Comparison of ENCODE assay signal across 1 cellular context in the genomic region with DNA sequence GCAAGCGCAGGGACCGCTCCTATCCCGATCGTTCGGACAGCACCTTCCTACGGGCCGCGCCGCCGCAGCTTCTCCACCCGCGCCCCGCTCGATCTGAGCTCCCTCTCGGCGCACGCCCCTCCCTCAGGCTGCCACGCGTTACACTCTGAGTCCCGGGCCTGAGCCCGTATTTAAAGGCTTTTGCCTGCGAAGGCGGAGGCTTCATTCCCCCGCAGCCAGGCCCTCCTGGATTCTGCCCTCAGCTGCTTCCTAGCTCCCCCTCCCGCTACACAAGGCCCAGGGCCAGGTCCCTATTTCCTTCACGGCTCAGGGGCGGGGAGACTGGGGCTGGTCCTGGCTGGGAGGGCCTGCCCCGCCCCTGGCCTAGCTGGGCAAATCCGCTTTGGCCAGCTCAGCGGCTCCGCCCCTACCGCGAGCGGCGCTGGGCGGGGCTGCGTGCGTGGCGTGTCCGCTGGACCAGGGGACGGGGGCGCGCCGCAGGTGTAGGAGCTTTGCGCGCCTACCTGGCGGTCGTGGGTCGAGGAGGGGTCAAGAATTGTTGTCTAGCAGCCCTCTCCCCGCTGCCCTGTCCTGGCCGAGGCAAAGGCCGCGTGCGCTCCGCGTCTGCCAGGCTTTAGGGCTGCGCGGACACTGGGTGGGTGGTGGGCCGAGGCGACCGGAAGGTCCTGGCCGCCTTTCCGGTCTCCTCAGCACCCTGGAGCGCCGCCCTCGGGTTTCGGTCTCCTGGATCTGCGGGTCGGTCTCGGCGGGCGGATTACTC.
TF ChIP-seq lines count a peak whose summit lies in the region.

Gene UGDH, minus strand, starts transcription at position 144 of the 760 bp plus-strand sequence. CDS start 5,927 bp downstream, outside the sequence.

TF ChIP-seq in GM12878, 131 proteins besides CTCF, POLR2A, EP300 and RAD21 (continued from another document and continues in another):
- TF ChIP-seq, protein P1, sequence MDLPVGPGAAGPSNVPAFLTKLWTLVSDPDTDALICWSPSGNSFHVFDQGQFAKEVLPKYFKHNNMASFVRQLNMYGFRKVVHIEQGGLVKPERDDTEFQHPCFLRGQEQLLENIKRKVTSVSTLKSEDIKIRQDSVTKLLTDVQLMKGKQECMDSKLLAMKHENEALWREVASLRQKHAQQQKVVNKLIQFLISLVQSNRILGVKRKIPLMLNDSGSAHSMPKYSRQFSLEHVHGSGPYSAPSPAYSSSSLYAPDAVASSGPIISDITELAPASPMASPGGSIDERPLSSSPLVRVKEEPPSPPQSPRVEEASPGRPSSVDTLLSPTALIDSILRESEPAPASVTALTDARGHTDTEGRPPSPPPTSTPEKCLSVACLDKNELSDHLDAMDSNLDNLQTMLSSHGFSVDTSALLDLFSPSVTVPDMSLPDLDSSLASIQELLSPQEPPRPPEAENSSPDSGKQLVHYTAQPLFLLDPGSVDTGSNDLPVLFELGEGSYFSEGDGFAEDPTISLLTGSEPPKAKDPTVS (IDR thresholded peaks at IDR 0.05; ENCODE audit: low read depth, low read length): no peak
- TF ChIP-seq SMC3 (IDR thresholded peaks at IDR 0.05; ENCODE audit: borderline replicate concordance, low read length): 0 out of 2 replicates have a peak, but pooled peaks have one; percentile 3
- peak; percentile 33 for TF ChIP-seq MAX (IDR thresholded peaks at IDR 0.05; ENCODE audit: low read depth, low read length)
- peak; percentile 81 for TF ChIP-seq SP1 (IDR thresholded peaks at IDR 0.05; ENCODE audit: low read depth, low read length)
- no peak for TF ChIP-seq MEF2A (IDR thresholded peaks at IDR 0.05; ENCODE audit: insufficient read depth, low read depth, low read length)
- TF ChIP-seq, protein P2, sequence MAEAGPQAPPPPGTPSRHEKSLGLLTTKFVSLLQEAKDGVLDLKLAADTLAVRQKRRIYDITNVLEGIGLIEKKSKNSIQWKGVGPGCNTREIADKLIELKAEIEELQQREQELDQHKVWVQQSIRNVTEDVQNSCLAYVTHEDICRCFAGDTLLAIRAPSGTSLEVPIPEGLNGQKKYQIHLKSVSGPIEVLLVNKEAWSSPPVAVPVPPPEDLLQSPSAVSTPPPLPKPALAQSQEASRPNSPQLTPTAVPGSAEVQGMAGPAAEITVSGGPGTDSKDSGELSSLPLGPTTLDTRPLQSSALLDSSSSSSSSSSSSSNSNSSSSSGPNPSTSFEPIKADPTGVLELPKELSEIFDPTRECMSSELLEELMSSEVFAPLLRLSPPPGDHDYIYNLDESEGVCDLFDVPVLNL (IDR thresholded peaks at IDR 0.05; ENCODE audit: low read depth, low read length): no peak
- TF ChIP-seq EED (IDR thresholded peaks at IDR 0.05; ENCODE audit: low read depth): no peak
- no peak for TF ChIP-seq ATF7 (IDR thresholded peaks at IDR 0.05; ENCODE audit: low read depth)
- TF ChIP-seq MLLT1 (IDR thresholded peaks at IDR 0.05): 0 out of 2 replicates have a peak, but pooled peaks have one; percentile 16
- no peak; the same call in none of the 2 replicates for TF ChIP-seq SMARCA5 (IDR thresholded peaks at IDR 0.05)
- no peak for TF ChIP-seq MTA2 (IDR thresholded peaks at IDR 0.05; ENCODE audit: low read depth)
- TF ChIP-seq MXI1 (IDR thresholded peaks at IDR 0.05; ENCODE audit: low read depth, low read length): peak; percentile 70
- TF ChIP-seq CREM (IDR thresholded peaks at IDR 0.05; ENCODE audit: low read depth): peak; percentile 50
- TF ChIP-seq GABPA (IDR thresholded peaks at IDR 0.05; ENCODE audit: low read depth): peak; percentile 87
- TF ChIP-seq, protein P3, sequence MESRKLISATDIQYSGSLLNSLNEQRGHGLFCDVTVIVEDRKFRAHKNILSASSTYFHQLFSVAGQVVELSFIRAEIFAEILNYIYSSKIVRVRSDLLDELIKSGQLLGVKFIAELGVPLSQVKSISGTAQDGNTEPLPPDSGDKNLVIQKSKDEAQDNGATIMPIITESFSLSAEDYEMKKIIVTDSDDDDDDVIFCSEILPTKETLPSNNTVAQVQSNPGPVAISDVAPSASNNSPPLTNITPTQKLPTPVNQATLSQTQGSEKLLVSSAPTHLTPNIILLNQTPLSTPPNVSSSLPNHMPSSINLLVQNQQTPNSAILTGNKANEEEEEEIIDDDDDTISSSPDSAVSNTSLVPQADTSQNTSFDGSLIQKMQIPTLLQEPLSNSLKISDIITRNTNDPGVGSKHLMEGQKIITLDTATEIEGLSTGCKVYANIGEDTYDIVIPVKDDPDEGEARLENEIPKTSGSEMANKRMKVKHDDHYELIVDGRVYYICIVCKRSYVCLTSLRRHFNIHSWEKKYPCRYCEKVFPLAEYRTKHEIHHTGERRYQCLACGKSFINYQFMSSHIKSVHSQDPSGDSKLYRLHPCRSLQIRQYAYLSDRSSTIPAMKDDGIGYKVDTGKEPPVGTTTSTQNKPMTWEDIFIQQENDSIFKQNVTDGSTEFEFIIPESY (IDR thresholded peaks at IDR 0.05): no peak
- peak; percentile 70 for TF ChIP-seq YY1 (IDR thresholded peaks at IDR 0.05; ENCODE audit: low read depth, low read length)
- TF ChIP-seq EZH2 (IDR thresholded peaks at IDR 0.05; ENCODE audit: borderline replicate concordance, control insufficient read depth, low read depth, low read length): no peak
- no peak for TF ChIP-seq HDAC2 (IDR thresholded peaks at IDR 0.05)
- no peak; the same call in 1 of the 2 replicates for TF ChIP-seq CHD4 (IDR thresholded peaks at IDR 0.05)
- TF ChIP-seq, protein P4, sequence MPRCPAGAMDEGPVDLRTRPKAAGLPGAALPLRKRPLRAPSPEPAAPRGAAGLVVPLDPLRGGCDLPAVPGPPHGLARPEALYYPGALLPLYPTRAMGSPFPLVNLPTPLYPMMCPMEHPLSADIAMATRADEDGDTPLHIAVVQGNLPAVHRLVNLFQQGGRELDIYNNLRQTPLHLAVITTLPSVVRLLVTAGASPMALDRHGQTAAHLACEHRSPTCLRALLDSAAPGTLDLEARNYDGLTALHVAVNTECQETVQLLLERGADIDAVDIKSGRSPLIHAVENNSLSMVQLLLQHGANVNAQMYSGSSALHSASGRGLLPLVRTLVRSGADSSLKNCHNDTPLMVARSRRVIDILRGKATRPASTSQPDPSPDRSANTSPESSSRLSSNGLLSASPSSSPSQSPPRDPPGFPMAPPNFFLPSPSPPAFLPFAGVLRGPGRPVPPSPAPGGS (IDR thresholded peaks at IDR 0.05; ENCODE audit: borderline replicate concordance, insufficient read depth, low read depth, low read length, poor library complexity, severe bottlenecking): no peak
- TF ChIP-seq BRCA1 (IDR thresholded peaks at IDR 0.05; ENCODE audit: low read depth, low read length): no peak
- no peak for TF ChIP-seq WRNIP1 (IDR thresholded peaks at IDR 0.05; ENCODE audit: borderline replicate concordance, low read depth, low read length)
- TF ChIP-seq, protein P5, sequence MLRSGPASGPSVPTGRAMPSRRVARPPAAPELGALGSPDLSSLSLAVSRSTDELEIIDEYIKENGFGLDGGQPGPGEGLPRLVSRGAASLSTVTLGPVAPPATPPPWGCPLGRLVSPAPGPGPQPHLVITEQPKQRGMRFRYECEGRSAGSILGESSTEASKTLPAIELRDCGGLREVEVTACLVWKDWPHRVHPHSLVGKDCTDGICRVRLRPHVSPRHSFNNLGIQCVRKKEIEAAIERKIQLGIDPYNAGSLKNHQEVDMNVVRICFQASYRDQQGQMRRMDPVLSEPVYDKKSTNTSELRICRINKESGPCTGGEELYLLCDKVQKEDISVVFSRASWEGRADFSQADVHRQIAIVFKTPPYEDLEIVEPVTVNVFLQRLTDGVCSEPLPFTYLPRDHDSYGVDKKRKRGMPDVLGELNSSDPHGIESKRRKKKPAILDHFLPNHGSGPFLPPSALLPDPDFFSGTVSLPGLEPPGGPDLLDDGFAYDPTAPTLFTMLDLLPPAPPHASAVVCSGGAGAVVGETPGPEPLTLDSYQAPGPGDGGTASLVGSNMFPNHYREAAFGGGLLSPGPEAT (IDR thresholded peaks at IDR 0.05; ENCODE audit: low read depth): peak; percentile 84
- TF ChIP-seq PRDM15 (CRISPR knock-in tag; IDR thresholded peaks at IDR 0.05): no peak
- TF ChIP-seq MEF2B (IDR thresholded peaks at IDR 0.05; ENCODE audit: partially characterized antibody, poor library complexity, severe bottlenecking): peak; percentile 19
- peak; percentile 17; the same call in 1 of the 2 replicates for TF ChIP-seq RFX5 (IDR thresholded peaks at IDR 0.05; ENCODE audit: low read depth, low read length)
- peak; percentile 18; the same call in 1 of the 2 replicates for TF ChIP-seq CHD2 (IDR thresholded peaks at IDR 0.05; ENCODE audit: borderline replicate concordance, low read depth, low read length)
- TF ChIP-seq NR2F1 (conservative IDR thresholded peaks at IDR 0.05): peak; percentile 92
- no peak for TF ChIP-seq JUNB (IDR thresholded peaks at IDR 0.05)
- no peak; the same call in 1 of the 2 replicates for TF ChIP-seq CBFB (IDR thresholded peaks at IDR 0.05; ENCODE audit: low read depth)
- TF ChIP-seq IRF3 (IDR thresholded peaks at IDR 0.05): peak; percentile 36
- TF ChIP-seq NFIC (IDR thresholded peaks at IDR 0.05; ENCODE audit: low read depth, low read length): no peak
- TF ChIP-seq, protein P6, sequence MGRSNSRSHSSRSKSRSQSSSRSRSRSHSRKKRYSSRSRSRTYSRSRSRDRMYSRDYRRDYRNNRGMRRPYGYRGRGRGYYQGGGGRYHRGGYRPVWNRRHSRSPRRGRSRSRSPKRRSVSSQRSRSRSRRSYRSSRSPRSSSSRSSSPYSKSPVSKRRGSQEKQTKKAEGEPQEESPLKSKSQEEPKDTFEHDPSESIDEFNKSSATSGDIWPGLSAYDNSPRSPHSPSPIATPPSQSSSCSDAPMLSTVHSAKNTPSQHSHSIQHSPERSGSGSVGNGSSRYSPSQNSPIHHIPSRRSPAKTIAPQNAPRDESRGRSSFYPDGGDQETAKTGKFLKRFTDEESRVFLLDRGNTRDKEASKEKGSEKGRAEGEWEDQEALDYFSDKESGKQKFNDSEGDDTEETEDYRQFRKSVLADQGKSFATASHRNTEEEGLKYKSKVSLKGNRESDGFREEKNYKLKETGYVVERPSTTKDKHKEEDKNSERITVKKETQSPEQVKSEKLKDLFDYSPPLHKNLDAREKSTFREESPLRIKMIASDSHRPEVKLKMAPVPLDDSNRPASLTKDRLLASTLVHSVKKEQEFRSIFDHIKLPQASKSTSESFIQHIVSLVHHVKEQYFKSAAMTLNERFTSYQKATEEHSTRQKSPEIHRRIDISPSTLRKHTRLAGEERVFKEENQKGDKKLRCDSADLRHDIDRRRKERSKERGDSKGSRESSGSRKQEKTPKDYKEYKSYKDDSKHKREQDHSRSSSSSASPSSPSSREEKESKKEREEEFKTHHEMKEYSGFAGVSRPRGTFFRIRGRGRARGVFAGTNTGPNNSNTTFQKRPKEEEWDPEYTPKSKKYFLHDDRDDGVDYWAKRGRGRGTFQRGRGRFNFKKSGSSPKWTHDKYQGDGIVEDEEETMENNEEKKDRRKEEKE (IDR thresholded peaks at IDR 0.05): no peak
- no peak for TF ChIP-seq RCOR1 (conservative IDR thresholded peaks at IDR 0.05; ENCODE audit: low read depth, low read length)
- TF ChIP-seq, protein P7, sequence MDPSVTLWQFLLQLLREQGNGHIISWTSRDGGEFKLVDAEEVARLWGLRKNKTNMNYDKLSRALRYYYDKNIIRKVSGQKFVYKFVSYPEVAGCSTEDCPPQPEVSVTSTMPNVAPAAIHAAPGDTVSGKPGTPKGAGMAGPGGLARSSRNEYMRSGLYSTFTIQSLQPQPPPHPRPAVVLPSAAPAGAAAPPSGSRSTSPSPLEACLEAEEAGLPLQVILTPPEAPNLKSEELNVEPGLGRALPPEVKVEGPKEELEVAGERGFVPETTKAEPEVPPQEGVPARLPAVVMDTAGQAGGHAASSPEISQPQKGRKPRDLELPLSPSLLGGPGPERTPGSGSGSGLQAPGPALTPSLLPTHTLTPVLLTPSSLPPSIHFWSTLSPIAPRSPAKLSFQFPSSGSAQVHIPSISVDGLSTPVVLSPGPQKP (IDR thresholded peaks at IDR 0.05; ENCODE audit: low read depth, low read length): peak; percentile 41; the same call in 1 of the 2 replicates
- TF ChIP-seq SMAD1 (IDR thresholded peaks at IDR 0.05; ENCODE audit: low read depth, partially characterized antibody): no peak
- no peak for TF ChIP-seq ESRRA (IDR thresholded peaks at IDR 0.05; ENCODE audit: low read length)
